In genomic region chr15:41713047-41713446, GRCh38 we compare ENCODE assay signal across 16 cellular contexts. TPM values are rescaled to one million over a fixed set of nuclear protein-coding genes. Genes with fewer than 3 reads are reported as not detected.
DNase-seq lines count a peak whose midpoint lies in the region; ATAC-seq and TF ChIP-seq lines count a peak whose summit lies in the region.
"Had no signal": no experiment of that assay in that cellular context is flagged by ENCODE, and none has a peak within 500 bp of the region (broad histone marks: within the 10 kb centered on the region; RNA-seq: fewer than 3 reads in every experiment).

No MANE protein-coding gene starts in this region.

- TF ChIP-seq POLR2A in lower leg skin (IDR thresholded peaks at IDR 0.05), result no peak

- WGBS in lower leg skin, 2 donors, result 66 to 71% methylated on average over 6 of the region's 6 CpGs

- no peak overlapping the region for H3K27ac Mint-ChIP-seq in activated T-cell treated with anti-CD3 and anti-CD28 coated beads, Interleukin-2, amount 50 U/mL, for 24 hours
- H3K27ac Mint-ChIP-seq: neural progenitor cell had no signal

- no peaks in the 10 kb centered on the region for H3K27me3 Mint-ChIP-seq in activated T-cell treated with anti-CD3 and anti-CD28 coated beads, Interleukin-2, amount 50 U/mL, for 24 hours

- no peaks in the 10 kb centered on the region for H3K9me3 Mint-ChIP-seq in activated T-cell treated with anti-CD3 and anti-CD28 coated beads, Interleukin-2, amount 50 U/mL, for 24 hours
- H3K9me3 Mint-ChIP-seq: activated T-cell treated with anti-CD3 and anti-CD28 coated beads, Interleukin-2, amount 50 U/mL, for 4 hours; neural progenitor cell had no signal

- peak in 9 of 14 donors; percentile 2 to 32 (median 7) for DNase-seq in C1 segment of cervical spinal cord (lab: John Stamatoyannopoulos, UW)
- DNase-seq in cardiac fibroblast (ENCODE audit: low read depth in 2 of 2), result peak; percentile 4 to 50
- peak; percentile 65 for DNase-seq in globus pallidus (ENCODE audit: low spot score)
- peak in 7 of 10 donors; percentile 20 to 91 (median 42) for DNase-seq in posterior cingulate gyrus
- DNase-seq in lower leg skin (ENCODE audit: low spot score in 2 of 2), result no peak
- DNase-seq in activated T-cell treated with anti-CD3 and anti-CD28 coated beads, Interleukin-2, amount 50 U/mL, for 24 hours, result no peak
- DNase-seq: activated naive CD4-positive, alpha-beta T cell treated with anti-CD3 and anti-CD28 coated beads, Interleukin-2, amount 50 U/mL, for 16 hours; activated T-cell treated with anti-CD3 and anti-CD28 coated beads, Interleukin-2, amount 50 U/mL, for 4 hours; gastrocnemius medialis; NCI-H1092 treated with DMSO at 0.1 percent for 48 hours; SK-N-SH; stimulated activated CD4-positive, alpha-beta T cell treated with anti-CD3 and anti-CD28 coated beads, Interleukin-12 subunit alpha, Interleukin-12 subunit beta, amount 100 ng/mL, for 4 hours had no signal

- no peaks in the 10 kb centered on the region for H3K4me1 Mint-ChIP-seq in activated T-cell treated with anti-CD3 and anti-CD28 coated beads, Interleukin-2, amount 50 U/mL, for 24 hours (ENCODE audit: low read depth)
- H3K4me1 Mint-ChIP-seq: neural progenitor cell had no signal

- peaks cover 59% of the 10 kb centered on the region for H3K36me3 Mint-ChIP-seq in activated T-cell treated with anti-CD3 and anti-CD28 coated beads, Interleukin-2, amount 50 U/mL, for 24 hours (ENCODE audit: low read depth)

- no peak for ATAC-seq in GM19397 (IDR thresholded peaks at IDR 0.05; ENCODE audit: unreplicated experiment)
- no peak for ATAC-seq in GM18861 (IDR thresholded peaks at IDR 0.05; ENCODE audit: unreplicated experiment)
- ATAC-seq: activated CD4-positive, CD25-positive, alpha-beta regulatory T cell treated with anti-CD3 and anti-CD28 coated beads, Interleukin-2, amount 50 U/mL, for 24 hours; activated T-cell treated with anti-CD3 and anti-CD28 coated beads, Interleukin-2, amount 50 U/mL, for 4 hours; gastrocnemius medialis had no signal

- H3K4me3 Mint-ChIP-seq in activated T-cell treated with anti-CD3 and anti-CD28 coated beads, Interleukin-2, amount 50 U/mL, for 24 hours, result no peak overlapping the region
- H3K4me3 Mint-ChIP-seq: activated T-cell treated with anti-CD3 and anti-CD28 coated beads, Interleukin-2, amount 50 U/mL, for 4 hours; neural progenitor cell had no signal

- intact Hi-C loops in posterior cingulate gyrus (cut with DNase I), result no loop called here
- intact Hi-C loops in lower leg skin (cut with DNase I; ENCODE audit: low total_unique reads), result no loop called here

- no peak overlapping the region for H3K4me3 ChIP-seq in cardiac fibroblast (replicated peaks in 1 of 2; ENCODE audit: low read depth in 2 of 2, low read length in 2 of 2)
- no peak overlapping the region for H3K4me3 ChIP-seq in lower leg skin (ENCODE audit: low read depth, poor library complexity, severe bottlenecking)
- H3K4me3 ChIP-seq: gastrocnemius medialis, neural progenitor cell had no signal

- TF ChIP-seq CTCF in cardiac fibroblast (IDR thresholded peaks at IDR 0.05; ENCODE audit: low read depth, low read length) (no peak), lower leg skin (IDR thresholded peaks at IDR 0.05) (no peak)

RNA-seq across cellular contexts. Expression of gene MGA, which starts 52.8 kb away (rescaled TPM):
- total RNA-seq in lower leg skin, result 10 to 100 TPM; 17.2 to 24.1 (median 20.7) TPM

Comparison
In these comparisons a context has a peak if more than half of its experiments do, and no peak if none do; other contexts are left out.
1. DNase-seq: peak in C1 segment of cervical spinal cord (9 of 14), cardiac fibroblast (2 of 2), globus pallidus (single experiment) and posterior cingulate gyrus (7 of 10); none in lower leg skin (0 of 2) and activated T-cell treated with anti-CD3 and anti-CD28 coated beads, Interleukin-2, amount 50 U/mL, for 24 hours (single experiment).